In the genomic region with DNA sequence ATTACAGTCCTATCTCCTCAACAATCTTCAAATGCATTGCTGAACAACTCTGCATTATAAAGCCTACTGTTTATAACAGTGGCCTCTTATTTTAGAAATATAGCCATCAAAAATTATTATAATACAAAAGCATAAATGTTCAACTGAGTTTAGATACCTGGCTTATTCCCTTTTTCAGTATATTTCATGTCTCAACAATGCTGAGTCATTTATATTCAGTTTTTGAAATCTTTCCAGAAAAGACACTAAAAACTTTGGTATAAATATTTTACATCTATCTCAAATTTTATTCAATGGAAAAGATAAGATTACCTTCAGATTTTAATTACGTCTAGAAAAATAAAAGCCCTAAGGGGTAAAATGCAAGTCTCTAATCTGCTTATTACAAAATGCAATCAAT, we compare ENCODE assay signal across 21 cellular contexts. TPM values are rescaled to one million over a fixed set of nuclear protein-coding genes. Genes with fewer than 3 reads are reported as not detected.
A peak's percentile ranks its signal among the peaks of the same experiment; 100 is the strongest.
DNase-seq lines count a peak whose midpoint lies in the region; ATAC-seq, FAIRE-seq and TF ChIP-seq lines count a peak whose summit lies in the region.
"Had no signal": no experiment of that assay in that cellular context is flagged by ENCODE, and none has a peak within 500 bp of the region (broad histone marks: within the 10 kb centered on the region; RNA-seq: fewer than 3 reads in every experiment).

No MANE protein-coding gene starts in this region.

- H3K4me1 Mint-ChIP-seq in mesothelial cell of epicardium: peaks cover 73% of the 10 kb centered on the region
- H3K4me1 Mint-ChIP-seq in activated T-cell treated with anti-CD3 and anti-CD28 coated beads, Interleukin-2, amount 50 U/mL, for 72 hours (ENCODE audit: low read depth): no peaks in the 10 kb centered on the region
- H3K4me1 Mint-ChIP-seq: activated CD4-positive, alpha-beta memory T cell treated with anti-CD3 and anti-CD28 coated beads, Interleukin-2, amount 10 ng/mL, durations not matched to agents 7 days and 5 days had no signal

- H3K4me1 ChIP-seq in PC-3 (ENCODE audit: insufficient read depth, low read length) (peaks cover 51% of the 10 kb centered on the region), colonic mucosa (peaks cover 10% of the 10 kb centered on the region), spleen (peaks cover 0 to 14% (median 0%) of the 10 kb centered on the region in 6 donors)

- no peaks in the 10 kb centered on the region for H4K20me1 ChIP-seq in PC-3 (ENCODE audit: low read length)

- H3F3A ChIP-seq in PC-3 (ENCODE audit: low read length, unreplicated experiment): no peaks in the 10 kb centered on the region

- H3K9me3 ChIP-seq in PC-3 (ENCODE audit: low read length) (no peaks in the 10 kb centered on the region), colonic mucosa (no peaks in the 10 kb centered on the region), spleen (peaks cover 0 to 4% (median 0%) of the 10 kb centered on the region in 8 donors)

- FAIRE-seq in A204.1 (lab: Jason Lieb, UNC): peak; percentile 95

- H3K27me3 Mint-ChIP-seq in mesothelial cell of epicardium (ENCODE audit: low read depth): no peaks in the 10 kb centered on the region
- no peaks in the 10 kb centered on the region for H3K27me3 Mint-ChIP-seq in activated T-cell treated with anti-CD3 and anti-CD28 coated beads, Interleukin-2, amount 50 U/mL, for 72 hours (ENCODE audit: low read depth)
- H3K27me3 Mint-ChIP-seq: activated CD4-positive, alpha-beta memory T cell treated with anti-CD3 and anti-CD28 coated beads, Interleukin-2, amount 10 ng/mL, durations not matched to agents 7 days and 5 days; CD4-positive, alpha-beta T cell; dendritic cell treated with granulocyte-macrophage colony-stimulating factor and Interleukin-4, amounts not matched to agents 40 ng/mL and 50 ng/mL, for 4 days had no signal

- DNase-seq in PC-3 (no peak), colonic mucosa (no peak), mesothelial cell of epicardium (ENCODE audit: low spot score in 2 of 2, unreplicated experiment in 2 of 2) (no peak), spleen (no peak), NCI-H510A treated with DMSO at 0.1 percent for 48 hours (lab: John Stamatoyannopoulos, UW) (no peak)
- no peak for DNase-seq in activated T-cell treated with anti-CD3 and anti-CD28 coated beads, Interleukin-2, amount 50 U/mL, for 72 hours
- no peak for DNase-seq in activated CD8-positive, alpha-beta memory T cell treated with anti-CD3 and anti-CD28 coated beads, Interleukin-2, amount 50 U/mL, for 48 hours
- DNase-seq: ACHN; activated CD4-positive, alpha-beta memory T cell treated with anti-CD3 and anti-CD28 coated beads, Interleukin-2, amount 10 ng/mL, durations not matched to agents 7 days and 5 days; activated naive CD4-positive, alpha-beta T cell treated with anti-CD3 and anti-CD28 coated beads, Interleukin-2, amount 50 U/mL, for 16 hours; activated T-cell treated with anti-CD3 and anti-CD28 coated beads, Interleukin-2, amount 50 U/mL, for 4 hours; CD4-positive, alpha-beta T cell; DND-41; erythroblast; NCI-H146; SIG-M5; stimulated activated CD4-positive, alpha-beta T cell treated with anti-CD3 and anti-CD28 coated beads, Interleukin-12 subunit alpha, Interleukin-12 subunit beta, amount 100 ng/mL, for 4 hours had no signal

- peaks cover 12% of the 10 kb centered on the region for H3K9me3 Mint-ChIP-seq in mesothelial cell of epicardium
- H3K9me3 Mint-ChIP-seq in activated T-cell treated with anti-CD3 and anti-CD28 coated beads, Interleukin-2, amount 50 U/mL, for 72 hours: peaks cover 4 to 7% of the 10 kb centered on the region in 2 donors
- H3K9me3 Mint-ChIP-seq: dendritic cell treated with granulocyte-macrophage colony-stimulating factor and Interleukin-4, amounts not matched to agents 40 ng/mL and 50 ng/mL, for 4 days; WTC11 had no signal

- H2AFZ ChIP-seq in PC-3 (ENCODE audit: low read length): no peak overlapping the region

- no peaks in the 10 kb centered on the region for H3K27me3 ChIP-seq in PC-3 (ENCODE audit: low read length)
- H3K27me3 ChIP-seq in colonic mucosa: no peaks in the 10 kb centered on the region
- no peaks in the 10 kb centered on the region for H3K27me3 ChIP-seq in spleen (replicated peaks in 1 of 7)

- no peak overlapping the region for H3K4me3 Mint-ChIP-seq in mesothelial cell of epicardium
- H3K4me3 Mint-ChIP-seq in activated T-cell treated with anti-CD3 and anti-CD28 coated beads, Interleukin-2, amount 50 U/mL, for 72 hours: no peak overlapping the region
- H3K4me3 Mint-ChIP-seq: activated CD4-positive, alpha-beta memory T cell treated with anti-CD3 and anti-CD28 coated beads, Interleukin-2, amount 10 ng/mL, durations not matched to agents 7 days and 5 days; activated T-cell treated with anti-CD3 and anti-CD28 coated beads, Interleukin-2, amount 50 U/mL, for 4 hours; CD4-positive, alpha-beta T cell; dendritic cell treated with granulocyte-macrophage colony-stimulating factor and Interleukin-4, amounts not matched to agents 40 ng/mL and 50 ng/mL, for 4 days; WTC11 had no signal

- no peak for ATAC-seq in PC-3
- ATAC-seq in activated T-cell treated with anti-CD3 and anti-CD28 coated beads, Interleukin-2, amount 50 U/mL, for 72 hours (replicated peaks in 1 of 2): no peak
- ATAC-seq: activated T-cell treated with anti-CD3 and anti-CD28 coated beads, Interleukin-2, amount 50 U/mL, for 4 hours; WTC11 had no signal

- no TSS peak for BruUV-seq in PC-3 (replicated peaks; lab: Mats Ljungman, UMichigan)

- intact Hi-C loops in PC-3 (cut with micrococcal nuclease): no loop called here
- intact Hi-C loops in colonic mucosa (cut with DNase I): loop anchor here (10.0 kb wide), 1 partner anchor 88 kb away; no protein-coding TSS in a partner anchor
- intact Hi-C loops in spleen (cut with DNase I; ENCODE audit: low total_unique reads): no loop called here

- H3K9me2 ChIP-seq in PC-3 (replicated peaks; ENCODE audit: low read length): no peaks in the 10 kb centered on the region

- H3K4me3 ChIP-seq in PC-3 (ENCODE audit: low read length) (no peak overlapping the region), colonic mucosa (no peak overlapping the region), spleen (no peak overlapping the region)

- no peak for TF ChIP-seq CTCF in PC-3 (conservative IDR thresholded peaks at IDR 0.05; ENCODE audit: low read depth, low read length)
- TF ChIP-seq CTCF in colonic mucosa (IDR thresholded peaks at IDR 0.05): no peak
- TF ChIP-seq CTCF in mesothelial cell of epicardium (IDR thresholded peaks at IDR 0.05; ENCODE audit: unreplicated experiment): no peak
- TF ChIP-seq CTCF in spleen (IDR thresholded peaks at IDR 0.05 in 8 of 11, conservative IDR thresholded peaks at IDR 0.05 in 3 of 11): no peak

- peak overlapping the region; percentile 38 for H3K4me2 ChIP-seq in PC-3 (ENCODE audit: low read length)

- POLR2A ChIA-PET in PC-3 (lab: Charles Lee; ENCODE audit: unreplicated experiment): no interaction called here

- CTCF ChIA-PET in PC-3 (lab: Charles Lee): no interaction called here

- 51 to 80% (median 56%) methylated on average over 1 of the region's 1 CpG for WGBS in spleen, 5 donors

- H3K27ac Mint-ChIP-seq in mesothelial cell of epicardium: peak overlapping the region; percentile 92
- H3K27ac Mint-ChIP-seq in activated T-cell treated with anti-CD3 and anti-CD28 coated beads, Interleukin-2, amount 50 U/mL, for 72 hours: no peak overlapping the region
- H3K27ac Mint-ChIP-seq: activated CD4-positive, alpha-beta memory T cell treated with anti-CD3 and anti-CD28 coated beads, Interleukin-2, amount 10 ng/mL, durations not matched to agents 7 days and 5 days; CD4-positive, alpha-beta T cell; dendritic cell treated with granulocyte-macrophage colony-stimulating factor and Interleukin-4, amounts not matched to agents 40 ng/mL and 50 ng/mL, for 4 days; WTC11 had no signal

- peak overlapping the region; percentile 79 for H3K9ac ChIP-seq in PC-3 (ENCODE audit: low read length)
- H3K9ac ChIP-seq in colonic mucosa (ENCODE audit: low read depth in 2 of 2, low read length in 2 of 2): no peak overlapping the region

- H3K36me3 Mint-ChIP-seq in mesothelial cell of epicardium: peaks cover 16% of the 10 kb centered on the region
- H3K36me3 Mint-ChIP-seq in activated T-cell treated with anti-CD3 and anti-CD28 coated beads, Interleukin-2, amount 50 U/mL, for 72 hours (ENCODE audit: insufficient read depth in 2 of 2): peaks cover 0 to 2% of the 10 kb centered on the region in 2 donors
- H3K36me3 Mint-ChIP-seq: WTC11 had no signal

- peak overlapping the region; percentile 100 for H3K27ac ChIP-seq in PC-3 (ENCODE audit: low read length)
- H3K27ac ChIP-seq in colonic mucosa: peak overlapping the region; percentile 72
- no peak overlapping the region for H3K27ac ChIP-seq in spleen

- H3K79me2 ChIP-seq in PC-3 (ENCODE audit: low read length): no peaks in the 10 kb centered on the region

- H3K36me3 ChIP-seq in PC-3 (ENCODE audit: low read depth, low read length): no peaks in the 10 kb centered on the region
- no peaks in the 10 kb centered on the region for H3K36me3 ChIP-seq in colonic mucosa
- H3K36me3 ChIP-seq in spleen: no peaks in the 10 kb centered on the region

- TF ChIP-seq POLR2A in spleen (IDR thresholded peaks at IDR 0.05): no peak

RNA-seq across cellular contexts. Expression of gene LURAP1L, which starts 37.9 kb away (rescaled TPM):
- 16.4 and 16.9 TPM in 2 replicates for total RNA-seq in PC-3 (2014; rRNA removed)
- 10 to 100 TPM; 19.3 to 42.5 TPM for total RNA-seq in colonic mucosa
- total RNA-seq in mesothelial cell of epicardium: 31.2 to 33.9 TPM (median 32.7 TPM) in 3 replicates
- total RNA-seq in activated T-cell treated with anti-CD3 and anti-CD28 coated beads, Interleukin-2, amount 50 U/mL, for 72 hours: not detected
- total RNA-seq in spleen: 10 to 100 TPM; 10.3 to 34.0 (median 16.9) TPM
- 1 to 10 TPM; 5.6 to 8.1 (median 5.8) TPM for polyA plus RNA-seq in spleen
- total RNA-seq: activated CD4-positive, alpha-beta memory T cell treated with anti-CD3 and anti-CD28 coated beads, Interleukin-2, amount 10 ng/mL, durations not matched to agents 7 days and 5 days; activated T-cell treated with anti-CD3 and anti-CD28 coated beads, Interleukin-2, amount 50 U/mL, for 4 hours; CD4-positive, alpha-beta T cell; T-helper 2 cell treated with Interferon-gamma antibody and Interleukin-4, amounts not matched to agents 100 ng/mL and 5 ng/mL, for 36 hours had no signal

Comparison
In these comparisons a context has a peak if more than half of its experiments do, and no peak if none do; other contexts are left out.
1. H3K27ac ChIP-seq: peak in PC-3 (single experiment) and colonic mucosa (single experiment); none in spleen (0 of 8).
2. RNA of gene LURAP1L, which starts 37.9 kb away (total RNA-seq): 19.3 to 42.5 TPM in colonic mucosa, 31.2 to 33.9 TPM in mesothelial cell of epicardium, 10.3 to 34.0 TPM in spleen and 16.4 to 16.9 TPM in PC-3; not detected in activated T-cell treated with anti-CD3 and anti-CD28 coated beads, Interleukin-2, amount 50 U/mL, for 72 hours; every median in the first group is over 10 times any median in the second.